ENCODE assay signal across 17 cellular contexts in genomic region chr12:12468575-12468974, GRCh38.
DNase-seq lines count a peak whose midpoint lies in the region; TF ChIP-seq lines count a peak whose summit lies in the region.
"Had no signal": no experiment of that assay in that cellular context is flagged by ENCODE, and none has a peak within 500 bp of the region (broad histone marks: within the 10 kb centered on the region; RNA-seq: fewer than 3 reads in every experiment).

No MANE protein-coding gene starts in this region.

- peak overlapping the region in 2 of 5 donors; percentile 26 to 32 for H3K9ac ChIP-seq in subcutaneous abdominal adipose tissue (ENCODE audit: low read length in 5 of 5)

- H3K27ac Mint-ChIP-seq in activated naive CD4-positive, alpha-beta T cell treated with anti-CD3 and anti-CD28 coated beads, Interleukin-2, amount 50 U/mL, for 24 hours = peak overlapping the region; percentile 59

- peaks cover 61% of the 10 kb centered on the region for H3K4me1 Mint-ChIP-seq in activated naive CD4-positive, alpha-beta T cell treated with anti-CD3 and anti-CD28 coated beads, Interleukin-2, amount 50 U/mL, for 24 hours

- H3K4me3 ChIP-seq in Peyer's patch = no peak overlapping the region
- H3K4me3 ChIP-seq in dorsolateral prefrontal cortex = no peak overlapping the region
- no peak overlapping the region for H3K4me3 ChIP-seq in subcutaneous abdominal adipose tissue (ENCODE audit: low read depth in 1 of 5, low read length in 5 of 5)
- H3K4me3 ChIP-seq: GM12878 had no signal

- H3K27me3 Mint-ChIP-seq in activated naive CD4-positive, alpha-beta T cell treated with anti-CD3 and anti-CD28 coated beads, Interleukin-2, amount 50 U/mL, for 24 hours = no peaks in the 10 kb centered on the region

- no peaks in the 10 kb centered on the region for H3K9me3 ChIP-seq in Peyer's patch
- no peaks in the 10 kb centered on the region for H3K9me3 ChIP-seq in subcutaneous abdominal adipose tissue (ENCODE audit: control insufficient read depth in 5 of 5, low read length in 5 of 5)

- no peak for TF ChIP-seq POLR2A in Peyer's patch (IDR thresholded peaks at IDR 0.05)

- H3K27me3 ChIP-seq in Peyer's patch = no peaks in the 10 kb centered on the region
- no peaks in the 10 kb centered on the region for H3K27me3 ChIP-seq in dorsolateral prefrontal cortex
- H3K27me3 ChIP-seq in subcutaneous abdominal adipose tissue (ENCODE audit: control insufficient read depth in 5 of 5, insufficient read depth in 4 of 5, low read length in 5 of 5) = no peaks in the 10 kb centered on the region

- intact Hi-C loops in dorsolateral prefrontal cortex (cut with DNase I) = no loop called here

- no peaks in the 10 kb centered on the region for H3K9me3 Mint-ChIP-seq in activated naive CD4-positive, alpha-beta T cell treated with anti-CD3 and anti-CD28 coated beads, Interleukin-2, amount 50 U/mL, for 24 hours

- no peak overlapping the region for H3K4me3 Mint-ChIP-seq in activated naive CD4-positive, alpha-beta T cell treated with anti-CD3 and anti-CD28 coated beads, Interleukin-2, amount 50 U/mL, for 24 hours

- TF ChIP-seq CTCF in Peyer's patch (IDR thresholded peaks at IDR 0.05) = no peak
- TF ChIP-seq CTCF in dorsolateral prefrontal cortex (IDR thresholded peaks at IDR 0.05 in 54 of 56, conservative IDR thresholded peaks at IDR 0.05 in 2 of 56; ENCODE audit: low read depth in 1 of 56, partially characterized antibody in 56 of 56) = no peak

- H3K4me1 ChIP-seq in Peyer's patch (peaks cover 0 to 12% (median 0%) of the 10 kb centered on the region in 4 donors), subcutaneous abdominal adipose tissue (ENCODE audit: control insufficient read depth in 5 of 5, insufficient read depth in 5 of 5, low read length in 5 of 5) (peaks cover 7 to 37% (median 29%) of the 10 kb centered on the region in 5 donors)

- H3K36me3 ChIP-seq in Peyer's patch (peaks cover 0 to 8% (median 0%) of the 10 kb centered on the region in 3 donors), subcutaneous abdominal adipose tissue (ENCODE audit: control insufficient read depth in 5 of 5, insufficient read depth in 5 of 5, low read length in 5 of 5) (peaks cover 0 to 10% (median 6%) of the 10 kb centered on the region in 5 donors)

- peaks cover 32% of the 10 kb centered on the region for H3K36me3 Mint-ChIP-seq in activated naive CD4-positive, alpha-beta T cell treated with anti-CD3 and anti-CD28 coated beads, Interleukin-2, amount 50 U/mL, for 24 hours

- DNase-seq in activated naive CD4-positive, alpha-beta T cell treated with Interleukin-2 at 50 U/mL for 16 hours = no peak
- DNase-seq in Peyer's patch = no peak
- DNase-seq in dorsolateral prefrontal cortex = no peak
- DNase-seq in iPS-NIHi7 (ENCODE audit: extremely low spot score) = no peak
- no peak for DNase-seq in NCI-H2029 treated with DMSO at 0.1 percent for 48 hours (lab: John Stamatoyannopoulos, UW)
- no peak for DNase-seq in NCI-H2227 treated with DMSO at 0.1 percent for 48 hours (lab: John Stamatoyannopoulos, UW)
- DNase-seq: activated CD4-positive, CD25-positive, alpha-beta regulatory T cell treated with anti-CD3 and anti-CD28 coated beads, Interleukin-2, amount 50 U/mL, for 72 hours; GDM1; Kasumi-1; left colon; NCI-H1436; NCI-H226; SHP77 treated with DMSO at 0.1 percent for 48 hours; T-helper 9 cell had no signal

- H3K27ac ChIP-seq in Peyer's patch (peak overlapping the region in 3 of 4 donors; percentile 62 to 72 (median 63)), dorsolateral prefrontal cortex (peak overlapping the region in 40 of 59 donors; percentile 2 to 91 (median 78)), subcutaneous abdominal adipose tissue (ENCODE audit: low read depth, low read length) (peak overlapping the region; percentile 80)
